15 cellular contexts compared by ENCODE assay signal in the genomic region with DNA sequence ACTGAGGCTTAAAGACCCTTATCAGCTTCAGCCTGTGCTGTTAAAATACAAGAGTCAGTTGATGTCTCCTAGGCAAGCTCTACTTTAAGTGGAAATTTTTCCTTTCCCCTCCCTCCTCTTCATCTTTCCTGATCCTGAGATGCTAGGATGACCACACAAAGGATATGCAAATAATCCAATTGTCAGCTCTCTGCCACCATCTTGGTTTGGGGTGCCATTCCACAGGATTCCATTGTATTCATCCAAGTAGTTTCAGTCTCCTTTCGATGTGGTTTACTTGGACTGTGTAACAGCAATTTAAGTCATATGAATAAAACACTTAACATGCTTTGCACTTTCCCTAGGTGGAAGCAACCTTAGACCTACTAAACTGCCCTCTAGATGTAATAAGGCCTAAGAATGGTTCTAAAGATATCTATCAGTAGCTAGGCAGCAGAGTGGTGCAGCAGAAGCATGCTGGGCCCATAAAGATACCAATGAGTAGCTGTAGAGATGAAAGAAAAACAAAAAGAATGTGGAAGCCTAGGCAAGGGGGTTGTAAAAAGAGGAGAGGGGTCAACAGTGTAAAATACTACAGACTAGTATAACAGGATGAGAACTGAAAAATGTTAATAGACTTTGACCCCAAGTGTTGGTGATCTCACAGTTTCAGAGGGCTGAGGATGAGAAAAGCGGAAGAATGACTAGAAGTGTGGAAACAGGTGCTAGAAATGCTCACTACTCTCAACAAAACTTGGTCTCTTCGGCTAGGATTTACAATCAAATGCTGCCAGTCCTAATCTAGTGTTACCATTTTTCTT. TPM values are rescaled to one million over a fixed set of nuclear protein-coding genes. Genes with fewer than 3 reads are reported as not detected.
DNase-seq lines count a peak whose midpoint lies in the region; ATAC-seq, FAIRE-seq and TF ChIP-seq lines count a peak whose summit lies in the region.
"Had no signal": no experiment of that assay in that cellular context is flagged by ENCODE, and none has a peak within 500 bp of the region (broad histone marks: within the 10 kb centered on the region; RNA-seq: fewer than 3 reads in every experiment).

No MANE protein-coding gene starts in this region.

- no peak overlapping the region for H3K4me3 Mint-ChIP-seq in endothelial cell (ENCODE audit: unreplicated experiment)

- H3K36me3 ChIP-seq in MM.1S (replicated peaks; ENCODE audit: insufficient read depth, low read length) (no peaks in the 10 kb centered on the region), stomach (no peaks in the 10 kb centered on the region)
- H3K36me3 ChIP-seq: thoracic aorta had no signal

- H4K20me1 ChIP-seq in MM.1S (ENCODE audit: insufficient read depth, low read length) = no peaks in the 10 kb centered on the region

- no peaks in the 10 kb centered on the region for H3K9me3 Mint-ChIP-seq in endothelial cell (ENCODE audit: unreplicated experiment)
- H3K9me3 Mint-ChIP-seq: activated T-cell treated with anti-CD3 and anti-CD28 coated beads, Interleukin-2, amount 50 U/mL, for 72 hours had no signal

- peaks cover 18% of the 10 kb centered on the region for H3K4me1 Mint-ChIP-seq in endothelial cell (ENCODE audit: unreplicated experiment)

- H3F3A ChIP-seq in MM.1S (ENCODE audit: insufficient read depth, low read length) = peaks cover 3% of the 10 kb centered on the region; the same call in 1 of the 2 replicates

- TF ChIP-seq CTCF in 22Rv1 (IDR thresholded peaks at IDR 0.05) = no peak
- no peak for TF ChIP-seq CTCF in MM.1S (IDR thresholded peaks at IDR 0.05; ENCODE audit: low read length)
- TF ChIP-seq CTCF in stomach (IDR thresholded peaks at IDR 0.05) = no peak
- TF ChIP-seq CTCF in endothelial cell (IDR thresholded peaks at IDR 0.05; ENCODE audit: unreplicated experiment) = no peak

- TF ChIP-seq EP300 in stomach (IDR thresholded peaks at IDR 0.05) = no peak

- FAIRE-seq in GM19239 (lab: Jason Lieb, UNC) (peak; percentile 87), GM12892 (lab: Jason Lieb, UNC) (no peak)
- FAIRE-seq: A549, islet of Langerhans had no signal

- H3K27me3 ChIP-seq in MM.1S (replicated peaks; ENCODE audit: insufficient read depth, low read length) = peaks cover 8% of the 10 kb centered on the region; the same call in 1 of the 2 replicates
- H3K27me3 ChIP-seq in stomach = no peaks in the 10 kb centered on the region

- no peak overlapping the region for H3K4me3 ChIP-seq in MM.1S (ENCODE audit: low read length)
- H3K4me3 ChIP-seq in stomach = no peak overlapping the region
- H3K4me3 ChIP-seq: A549, PC-9, thoracic aorta had no signal

- H3K9me3 ChIP-seq in MM.1S (replicated peaks; ENCODE audit: insufficient read depth, low read length) = no peaks in the 10 kb centered on the region
- H3K9me3 ChIP-seq in stomach = no peaks in the 10 kb centered on the region
- H3K9me3 ChIP-seq: A549, thoracic aorta had no signal

- no peak for TF ChIP-seq POLR2A in GM12892 (IDR thresholded peaks at IDR 0.05; ENCODE audit: low read depth, low read length)
- TF ChIP-seq POLR2A in stomach (IDR thresholded peaks at IDR 0.05) = no peak

- ATAC-seq in HG02763 (IDR thresholded peaks at IDR 0.05; ENCODE audit: unreplicated experiment) = peak; percentile 76
- ATAC-seq: A549; activated T-cell treated with anti-CD3 and anti-CD28 coated beads, Interleukin-2, amount 50 U/mL, for 72 hours had no signal

- H3K9me2 ChIP-seq in MM.1S (replicated peaks; ENCODE audit: insufficient read depth, low read length) = no peaks in the 10 kb centered on the region

- H3K4me2 ChIP-seq in MM.1S (ENCODE audit: low read depth, low read length) = peak overlapping the region; percentile 14; the same call in 1 of the 2 replicates
- H3K4me2 ChIP-seq: A549, PC-9 had no signal

- H3K79me2 ChIP-seq in MM.1S (ENCODE audit: low read length) = no peaks in the 10 kb centered on the region

- H3K9ac ChIP-seq in MM.1S (ENCODE audit: low read length) = no peak overlapping the region

- peaks cover 8% of the 10 kb centered on the region for H3K27me3 Mint-ChIP-seq in endothelial cell (ENCODE audit: unreplicated experiment)

- no peaks in the 10 kb centered on the region for H3K36me3 Mint-ChIP-seq in endothelial cell (ENCODE audit: low read depth, unreplicated experiment)

- 81 to 90% (median 87%) methylated on average over 3 of the region's 3 CpGs for WGBS in stomach, 5 donors

- H3K27ac ChIP-seq in 22Rv1 (peak overlapping the region; percentile 89), MM.1S (ENCODE audit: low read length) (peak overlapping the region; percentile 42; the same call in 1 of the 2 replicates), stomach (no peak overlapping the region)
- H3K27ac ChIP-seq: A549, PC-9, thoracic aorta had no signal

- H3K4me1 ChIP-seq in MM.1S (ENCODE audit: low read length) (peaks cover 6% of the 10 kb centered on the region; the same call in 1 of the 2 replicates), stomach (peaks cover 5 to 28% (median 22%) of the 10 kb centered on the region in 4 donors)

- H3K27ac Mint-ChIP-seq in endothelial cell (ENCODE audit: unreplicated experiment) = no peak overlapping the region
- H3K27ac Mint-ChIP-seq: activated T-cell treated with anti-CD3 and anti-CD28 coated beads, Interleukin-2, amount 50 U/mL, for 72 hours had no signal

- DNase-seq in GM19239 (ENCODE audit: insufficient read length, low spot score) (no peak), MM.1S (peak; percentile 29), UCSD-AML1 (lab: John Stamatoyannopoulos, UW; ENCODE audit: unreplicated experiment) (no peak), GM12892 (ENCODE audit: insufficient read length) (no peak), stomach (no peak), endothelial cell (ENCODE audit: low spot score) (no peak)
- DNase-seq: activated T-cell treated with anti-CD3 and anti-CD28 coated beads, Interleukin-2, amount 50 U/mL, for 72 hours; NCI-H1092; nucleus accumbens; PC-9 had no signal

- H2AFZ ChIP-seq in MM.1S (ENCODE audit: low read length) = no peak overlapping the region
- H2AFZ ChIP-seq: PC-9 had no signal

- intact Hi-C loops in stomach (cut with DNase I; ENCODE audit: low total_unique reads) = no loop called here

RNA-seq across cellular contexts. Expression of gene CFAP69, which starts 2.4 kb away (rescaled TPM):
- 0.76 TPM for polyA plus RNA-seq in GM12892 (2012; ENCODE audit: missing spikeins)
- 10 to 100 TPM in 3 of 5 donors, 1 to 10 TPM in 1, under 1 TPM in 1; 0.87 to 22.0 (median 14.3) TPM for total RNA-seq in stomach
- polyA plus RNA-seq in stomach = 1 to 10 TPM; 2.2 to 6.0 (median 5.1) TPM
- 1.8 TPM for total RNA-seq in endothelial cell (ENCODE audit: unreplicated experiment)

RNA-seq across cellular contexts. Expression of gene STEAP2, which starts 31.0 kb away (rescaled TPM):
- 0.11 TPM for polyA plus RNA-seq in GM12892 (2012; ENCODE audit: missing spikeins)
- total RNA-seq in stomach (10 to 100 TPM in 3 of 5 donors, 1 to 10 TPM in 2; 7.8 to 52.7 (median 17.5) TPM), endothelial cell (ENCODE audit: unreplicated experiment) (0.49 TPM)
- 1 to 10 TPM in 2 of 3 donors, under 1 TPM in 1; 0.92 to 9.2 (median 2.0) TPM for polyA plus RNA-seq in stomach
- total RNA-seq: activated T-cell treated with anti-CD3 and anti-CD28 coated beads, Interleukin-2, amount 50 U/mL, for 72 hours had no signal

Comparison
In these comparisons a context has a peak if more than half of its experiments do, and no peak if none do; other contexts are left out.
1. H3K27ac ChIP-seq: peak in 22Rv1 (single experiment) and MM.1S (single experiment); none in stomach (0 of 5).